Comparison of ENCODE assay signal across 8 cellular contexts in the genomic region with DNA sequence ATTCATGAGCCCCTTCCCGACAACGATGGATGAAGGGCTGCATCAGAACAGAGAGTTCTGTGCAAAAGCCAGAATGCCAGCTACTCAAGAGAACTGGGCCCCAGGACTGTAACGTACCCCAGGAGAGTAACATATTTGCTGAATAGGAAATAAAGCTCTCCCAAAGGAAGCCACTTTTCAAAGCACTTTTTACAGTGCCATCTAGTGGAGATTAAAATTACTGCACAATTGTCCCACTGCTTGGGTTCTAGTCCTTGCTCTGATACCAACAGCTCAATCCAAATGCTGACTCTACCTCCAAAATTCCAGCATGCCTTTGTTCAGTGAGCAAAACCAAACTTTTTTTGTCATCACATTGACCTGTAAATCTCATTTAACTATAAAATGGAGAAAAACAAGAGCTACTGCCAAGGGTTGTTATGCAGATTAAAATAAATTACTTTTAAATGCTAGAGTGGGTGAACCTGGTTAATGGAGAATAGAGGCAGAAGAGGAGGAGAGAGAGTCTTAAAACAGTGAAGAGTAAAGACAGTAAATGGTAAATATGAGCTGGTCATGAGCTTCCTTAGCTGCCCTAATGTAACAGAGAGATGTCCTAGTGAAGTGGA.
DNase-seq lines count a peak whose midpoint lies in the region; ATAC-seq and TF ChIP-seq lines count a peak whose summit lies in the region.

No MANE protein-coding gene starts in this region.

- H3K36me3 Mint-ChIP-seq in progenitor cell of endocrine pancreas (ENCODE audit: insufficient read depth), result no peaks in the 10 kb centered on the region

- H3K9me3 ChIP-seq in PC-9 (ENCODE audit: insufficient read depth, low read depth), result no peaks in the 10 kb centered on the region
- H3K9me3 ChIP-seq in esophagus squamous epithelium, result no peaks in the 10 kb centered on the region

- H3K4me1 ChIP-seq in PC-9 (replicated peaks; ENCODE audit: insufficient read depth) (no peaks in the 10 kb centered on the region), esophagus squamous epithelium (no peaks in the 10 kb centered on the region)

- H3K27me3 ChIP-seq in PC-9 (ENCODE audit: insufficient read depth, low read depth) (no peaks in the 10 kb centered on the region), esophagus squamous epithelium (no peaks in the 10 kb centered on the region)

- no peaks in the 10 kb centered on the region for H3K4me1 Mint-ChIP-seq in progenitor cell of endocrine pancreas (ENCODE audit: low read depth)

- intact Hi-C loops in PC-9 (cut with micrococcal nuclease; ENCODE audit: unreplicated experiment) (loop anchor here (5.0 kb wide), 1 partner anchor 801 kb away; no protein-coding TSS in a partner anchor), esophagus squamous epithelium (cut with DNase I) (no loop called here)

- H3K27me3 Mint-ChIP-seq in progenitor cell of endocrine pancreas, result no peaks in the 10 kb centered on the region

- peak; percentile 76 for ATAC-seq in GM18861 (IDR thresholded peaks at IDR 0.05; ENCODE audit: unreplicated experiment)
- ATAC-seq in HG03378 (IDR thresholded peaks at IDR 0.05; ENCODE audit: unreplicated experiment), result peak; percentile 86

- H3K9me3 Mint-ChIP-seq in progenitor cell of endocrine pancreas (ENCODE audit: low read depth), result peaks cover 3% of the 10 kb centered on the region

- H3K4me3 Mint-ChIP-seq in progenitor cell of endocrine pancreas (ENCODE audit: low read depth), result no peak overlapping the region

- no peak for TF ChIP-seq POLR2A in esophagus squamous epithelium (IDR thresholded peaks at IDR 0.05)

- no TSS peak for BruUV-seq in PC-9 (replicated peaks; lab: Mats Ljungman, UMichigan)

- H3K27ac ChIP-seq in PC-9 (no peak overlapping the region), esophagus squamous epithelium (no peak overlapping the region)

- H3K4me3 ChIP-seq in PC-9, result no peak overlapping the region
- no peak overlapping the region for H3K4me3 ChIP-seq in esophagus squamous epithelium

- DNase-seq in COLO668 (lab: John Stamatoyannopoulos, UW; ENCODE audit: unreplicated experiment) (peak; percentile 3), PC-9 (peak in 1 of 2 experiments; percentile 1), esophagus squamous epithelium (lab: John Stamatoyannopoulos, UW) (no peak), progenitor cell of endocrine pancreas (ENCODE audit: low spot score, unreplicated experiment) (peak; percentile 11)
- no peak for DNase-seq in central memory CD4-positive, alpha-beta T cell
- no peak for DNase-seq in stimulated activated CD4-positive, alpha-beta T cell treated with anti-CD3 and anti-CD28 coated beads, Interleukin-12 subunit alpha, Interleukin-12 subunit beta, amount 100 ng/mL, for 4 hours

- H2AFZ ChIP-seq in PC-9, result no peak overlapping the region

- no peak overlapping the region for H3K4me2 ChIP-seq in PC-9

- POLR2A ChIA-PET in PC-9 (lab: Charles Lee; ENCODE audit: unreplicated experiment), result no interaction called here

- CTCF ChIA-PET in PC-9 (lab: Charles Lee), result interaction anchor here (0.5 kb wide), 1 partner anchor 771 kb away, joined by 3 read pairs; no protein-coding TSS in a partner anchor

- no peaks in the 10 kb centered on the region for H3K36me3 ChIP-seq in PC-9 (ENCODE audit: low read depth)
- no peaks in the 10 kb centered on the region for H3K36me3 ChIP-seq in esophagus squamous epithelium

- no peak overlapping the region for H3K27ac Mint-ChIP-seq in progenitor cell of endocrine pancreas

- H4K20me1 ChIP-seq in PC-9 (ENCODE audit: insufficient read depth), result no peaks in the 10 kb centered on the region

- WGBS in esophagus squamous epithelium, 2 donors, result 41 to 53% methylated on average over 3 of the region's 3 CpGs

- H3K79me2 ChIP-seq in PC-9 (ENCODE audit: low read depth), result no peaks in the 10 kb centered on the region

- TF ChIP-seq CTCF in PC-9 (conservative IDR thresholded peaks at IDR 0.05), result peak; percentile 86
- peak; percentile 16 to 55 (median 32) for TF ChIP-seq CTCF in esophagus squamous epithelium (IDR thresholded peaks at IDR 0.05)
- TF ChIP-seq CTCF in progenitor cell of endocrine pancreas (IDR thresholded peaks at IDR 0.05; ENCODE audit: unreplicated experiment), result peak; percentile 80

- H3K9me2 ChIP-seq in PC-9 (ENCODE audit: insufficient read depth), result no peaks in the 10 kb centered on the region

- no peaks in the 10 kb centered on the region for H3F3A ChIP-seq in PC-9 (ENCODE audit: insufficient read depth, low read depth)

Comparison
In these comparisons a context has a peak if more than half of its experiments do, and no peak if none do; other contexts are left out.
1. DNase-seq: peak in COLO668 (single experiment) and progenitor cell of endocrine pancreas (single experiment); none in esophagus squamous epithelium (single experiment), central memory CD4-positive, alpha-beta T cell (single experiment) and stimulated activated CD4-positive, alpha-beta T cell treated with anti-CD3 and anti-CD28 coated beads, Interleukin-12 subunit alpha, Interleukin-12 subunit beta, amount 100 ng/mL, for 4 hours (single experiment).
2. CTCF ChIP-seq: peak in every context shown above with its lines; median percentile 86 in PC-9; 80 in progenitor cell of endocrine pancreas; 32 in esophagus squamous epithelium.